In genomic region chr6:170552765-170553685, GRCh38 we compare ENCODE assay signal across 8 cellular contexts. TPM values are rescaled to one million over a fixed set of nuclear protein-coding genes. Genes with fewer than 3 reads are reported as not detected.
DNase-seq lines count a peak whose midpoint lies in the region; ATAC-seq and TF ChIP-seq lines count a peak whose summit lies in the region.

PSMB1 (minus strand) TSS chr6:170553307; CDS start chr6:170553242, 65 bp downstream.

- peaks cover 24% of the 10 kb centered on the region for H3K4me1 ChIP-seq in testis

- H3K27ac Mint-ChIP-seq in activated naive CD4-positive, alpha-beta T cell treated with anti-CD3 and anti-CD28 coated beads, Interleukin-2, amount 50 U/mL, for 72 hours: no peak within 1 kb of the TSS

- TF ChIP-seq CTCF in GM06990 (IDR thresholded peaks at IDR 0.05; ENCODE audit: insufficient read depth, low read length, poor library complexity, severe bottlenecking) (no peak), omental fat pad (IDR thresholded peaks at IDR 0.05) (no peak), testis (IDR thresholded peaks at IDR 0.05) (no peak)

- H3K27me3 ChIP-seq in GM06990 (replicated peaks; ENCODE audit: control insufficient read depth, insufficient read depth, low read length): no peaks in the 10 kb centered on the region
- no peaks in the 10 kb centered on the region for H3K27me3 ChIP-seq in testis

- DNase-seq in GM06990 (ENCODE audit: extremely low read depth, insufficient read length): peak; percentile 86
- DNase-seq in NCI-H1048 (lab: John Stamatoyannopoulos, UW): peak; percentile 79
- peak; percentile 72 to 85 for DNase-seq in activated naive CD4-positive, alpha-beta T cell treated with anti-CD3 and anti-CD28 coated beads, Interleukin-2, amount 50 U/mL, for 72 hours (ENCODE audit: low spot score in 2 of 2)
- DNase-seq in glomerular visceral epithelial cell (ENCODE audit: extremely low spot score): peak; percentile 91
- DNase-seq in omental fat pad (ENCODE audit: low spot score): peak; percentile 88
- DNase-seq in testis: peak; percentile 99

- peak; percentile 61 for ATAC-seq in HG02571 (IDR thresholded peaks at IDR 0.05; ENCODE audit: unreplicated experiment)
- ATAC-seq in SK-N-SH treated with all-trans-retinoic acid at 6 μM for 48 hours: peak; percentile 90
- peak; percentile 61 to 64 for ATAC-seq in activated naive CD4-positive, alpha-beta T cell treated with anti-CD3 and anti-CD28 coated beads, Interleukin-2, amount 50 U/mL, for 72 hours
- peak; percentile 83 for ATAC-seq in omental fat pad (ENCODE audit: low FRiP score)

- H3K36me3 Mint-ChIP-seq in activated naive CD4-positive, alpha-beta T cell treated with anti-CD3 and anti-CD28 coated beads, Interleukin-2, amount 50 U/mL, for 72 hours: peaks cover 15 to 25% of the 10 kb centered on the region in 2 donors

- peak; percentile 7 for TF ChIP-seq POLR2A in testis (IDR thresholded peaks at IDR 0.05)

- no peaks in the 10 kb centered on the region for H3K9me3 Mint-ChIP-seq in activated naive CD4-positive, alpha-beta T cell treated with anti-CD3 and anti-CD28 coated beads, Interleukin-2, amount 50 U/mL, for 72 hours

- peaks cover 3% of the 10 kb centered on the region for H3K36me3 ChIP-seq in GM06990 (ENCODE audit: control insufficient read depth, insufficient read depth, low read length)
- H3K36me3 ChIP-seq in testis (ENCODE audit: low read depth, missing control alignments): no peaks in the 10 kb centered on the region

- H3K9me3 ChIP-seq in testis: no peaks in the 10 kb centered on the region

- WGBS in testis, 2 donors: 0% methylated on average over 36 to 46 of the region's 46 CpGs

- H3K4me3 ChIP-seq in GM06990 (replicated peaks; ENCODE audit: low read depth, low read length) (peak within 1 kb of the TSS; percentile 97), testis (peak within 1 kb of the TSS; percentile 86)

- peak within 1 kb of the TSS; percentile 85 to 94 for H3K27ac ChIP-seq in testis

- intact Hi-C loops in testis (cut with DNase I; ENCODE audit: low total_unique reads): no loop called here

TF ChIP-seq in SK-N-SH treated with all-trans-retinoic acid at 6 μM for 48 hours, 23 proteins besides CTCF, POLR2A, EP300 and RAD21:
- TF ChIP-seq TOX (CRISPR knock-in tag; IDR thresholded peaks at IDR 0.05; ENCODE audit: borderline replicate concordance) (no peak), CSDC2 (CRISPR knock-in tag; IDR thresholded peaks at IDR 0.05) (no peak), TSHZ2 (CRISPR knock-in tag; IDR thresholded peaks at IDR 0.05) (peak; percentile 61; the same call in 1 of the 2 replicates), PPARA (CRISPR knock-in tag; IDR thresholded peaks at IDR 0.05; ENCODE audit: borderline replicate concordance) (no peak), ZFP30 (CRISPR knock-in tag; IDR thresholded peaks at IDR 0.05) (no peak), ISL1 (CRISPR knock-in tag; IDR thresholded peaks at IDR 0.05) (no peak), SNAI2 (CRISPR knock-in tag; IDR thresholded peaks at IDR 0.05) (no peak), ZFP3 (CRISPR knock-in tag; IDR thresholded peaks at IDR 0.05) (peak; percentile 66; the same call in 1 of the 2 replicates)

RNA-seq across cellular contexts. Expression of gene PSMB1, which starts in this region (rescaled TPM):
- total RNA-seq in activated naive CD4-positive, alpha-beta T cell treated with anti-CD3 and anti-CD28 coated beads, Interleukin-2, amount 50 U/mL, for 72 hours: 100 to 1,000 TPM; 206 to 223 TPM
- total RNA-seq in omental fat pad: 100 to 1,000 TPM; 187 to 269 (median 218) TPM
- 100 to 1,000 TPM; 170 to 181 TPM for total RNA-seq in testis
- 208 TPM for polyA plus RNA-seq in testis (ENCODE audit: insufficient read depth, low read depth, low replicate concordance)

Comparison
In these comparisons a context has a peak if more than half of its experiments do, and no peak if none do; other contexts are left out.
1. Peak in every context shown above with its lines: DNase-seq, ATAC-seq, H3K4me3 ChIP-seq and H3K27ac ChIP-seq.